ENCODE assay signal across 8 cellular contexts in genomic region chr7:91636129-91636724, GRCh38.
DNase-seq lines count a peak whose midpoint lies in the region; ATAC-seq and TF ChIP-seq lines count a peak whose summit lies in the region.

No MANE protein-coding gene starts in this region.

- ATAC-seq in esophagus mucosa (peak; percentile 59), psoas muscle (no peak), GM19397 (IDR thresholded peaks at IDR 0.05; ENCODE audit: unreplicated experiment) (no peak), HG03175 (IDR thresholded peaks at IDR 0.05; ENCODE audit: unreplicated experiment) (no peak)

- H3K27me3 ChIP-seq in HAP-1 (ENCODE audit: low read depth) (no peaks in the 10 kb centered on the region), psoas muscle (ENCODE audit: insufficient read depth in 3 of 3, low read length in 2 of 3) (no peaks in the 10 kb centered on the region)

- H3K9me3 ChIP-seq in HAP-1 (no peaks in the 10 kb centered on the region), psoas muscle (no peaks in the 10 kb centered on the region)

- DNase-seq in DMS53 treated with DMSO at 0.1 percent for 48 hours (lab: John Stamatoyannopoulos, UW; ENCODE audit: unreplicated experiment) (peak; percentile 76), HAP-1 (ENCODE audit: low spot score in 2 of 2) (peak; percentile 49 to 57), NCI-H82 treated with DMSO at 0.1 percent for 48 hours (lab: John Stamatoyannopoulos, UW; ENCODE audit: unreplicated experiment) (peak; percentile 45), psoas muscle (no peak), germinal center (ENCODE audit: low spot score) (no peak)

- TF ChIP-seq CTCF in psoas muscle (IDR thresholded peaks at IDR 0.05) = peak; percentile 37

- no peak overlapping the region for H3K27ac ChIP-seq in psoas muscle

- intact Hi-C loops in psoas muscle (cut with DNase I) = loop anchor here in 1 of 2 donors (2.0 to 10.0 kb wide), 2 partner anchors 29 to 551 kb away; no protein-coding TSS in a partner anchor

- H3K4me3 ChIP-seq in HAP-1 (no peak overlapping the region), psoas muscle (no peak overlapping the region)

- H3K36me3 ChIP-seq in HAP-1 (replicated peaks) (no peaks in the 10 kb centered on the region), psoas muscle (ENCODE audit: insufficient read depth in 1 of 2, low read depth in 1 of 2) (no peaks in the 10 kb centered on the region)

- H3K4me1 ChIP-seq in HAP-1 = no peaks in the 10 kb centered on the region
- no peaks in the 10 kb centered on the region for H3K4me1 ChIP-seq in psoas muscle

- 60 to 65% (median 63%) methylated on average over 6 of the region's 6 CpGs for WGBS in psoas muscle, 3 donors

- in situ Hi-C loops in HAP-1 (cut with MboI; ENCODE audit: low sequenced_read_pairs) = loop anchor here (25.0 kb wide), 1 partner anchor 549 kb away; no protein-coding TSS in a partner anchor

Comparison
In these comparisons a context has a peak if more than half of its experiments do, and no peak if none do; other contexts are left out.
1. DNase-seq: peak in DMS53 treated with DMSO at 0.1 percent for 48 hours (single experiment), HAP-1 (2 of 2) and NCI-H82 treated with DMSO at 0.1 percent for 48 hours (single experiment); none in psoas muscle (0 of 2) and germinal center (single experiment).